Comparison of ENCODE assay signal across 12 cellular contexts in genomic region chr1:61436016-61436415, GRCh38.
DNase-seq lines count a peak whose midpoint lies in the region; ATAC-seq and TF ChIP-seq lines count a peak whose summit lies in the region.
"Had no signal": no experiment of that assay in that cellular context is flagged by ENCODE, and none has a peak within 500 bp of the region (broad histone marks: within the 10 kb centered on the region; RNA-seq: fewer than 3 reads in every experiment).

No MANE protein-coding gene starts in this region.

- H3K36me3 ChIP-seq in HUES48 (ENCODE audit: control insufficient read depth, insufficient read depth, low read length) (no peaks in the 10 kb centered on the region), right lobe of liver (peaks cover 0 to 5% (median 0%) of the 10 kb centered on the region in 4 donors)
- no peaks in the 10 kb centered on the region for H3K36me3 ChIP-seq in naive thymus-derived CD4-positive, alpha-beta T cell (ENCODE audit: control insufficient read depth in 2 of 3, insufficient read depth in 3 of 3, low read length in 3 of 3)

- peaks cover 11% of the 10 kb centered on the region for H3K4me1 ChIP-seq in HUES48 (ENCODE audit: control insufficient read depth, insufficient read depth, low read length)
- H3K4me1 ChIP-seq in right lobe of liver: no peaks in the 10 kb centered on the region
- H3K4me1 ChIP-seq in naive thymus-derived CD4-positive, alpha-beta T cell (ENCODE audit: control insufficient read depth in 2 of 2, insufficient read depth in 2 of 2, low read length in 2 of 2): no peaks in the 10 kb centered on the region

- H3K4me3 Mint-ChIP-seq in naive thymus-derived CD4-positive, alpha-beta T cell: no peak overlapping the region
- H3K4me3 Mint-ChIP-seq: immature natural killer cell; nephron progenitor cell; T-helper 2 cell treated with Interferon-gamma antibody and Interleukin-4, amounts not matched to agents 5 μg/mL and 100 μg/mL, for 36 hours had no signal

- H3K27ac ChIP-seq in HUES48 (ENCODE audit: low read depth, low read length) (peak overlapping the region; percentile 80), right lobe of liver (no peak overlapping the region)
- no peak overlapping the region for H3K27ac ChIP-seq in naive thymus-derived CD4-positive, alpha-beta T cell (ENCODE audit: low read depth, low read length)

- peaks cover 0 to 9% (median 0%) of the 10 kb centered on the region in 5 donors for H3K27me3 Mint-ChIP-seq in naive thymus-derived CD4-positive, alpha-beta T cell

- WGBS in right lobe of liver (ENCODE audit: insufficient coverage, low coverage, low lambda C conversion rate, missing lambda C conversion rate): 48% methylated on average over 3 of the region's 3 CpGs

- TF ChIP-seq CTCF in cardiac fibroblast (IDR thresholded peaks at IDR 0.05; ENCODE audit: low read depth, low read length): peak; percentile 4
- TF ChIP-seq CTCF in right lobe of liver (IDR thresholded peaks at IDR 0.05): no peak

- intact Hi-C loops in right lobe of liver (cut with DNase I): no loop called here
- intact Hi-C loops in naive thymus-derived CD4-positive, alpha-beta T cell (cut with micrococcal nuclease): no loop called here

- H3K4me1 Mint-ChIP-seq in naive thymus-derived CD4-positive, alpha-beta T cell: no peaks in the 10 kb centered on the region
- H3K4me1 Mint-ChIP-seq: immature natural killer cell, nephron progenitor cell had no signal

- no peaks in the 10 kb centered on the region for H3K36me3 Mint-ChIP-seq in naive thymus-derived CD4-positive, alpha-beta T cell
- H3K36me3 Mint-ChIP-seq: immature natural killer cell had no signal

- H3K9me3 Mint-ChIP-seq in naive thymus-derived CD4-positive, alpha-beta T cell: no peaks in the 10 kb centered on the region
- H3K9me3 Mint-ChIP-seq: immature natural killer cell; nephron progenitor cell; T-helper 2 cell treated with Interferon-gamma antibody and Interleukin-4, amounts not matched to agents 5 μg/mL and 100 μg/mL, for 36 hours had no signal

- no peaks in the 10 kb centered on the region for H3K27me3 ChIP-seq in HUES48 (ENCODE audit: control insufficient read depth, insufficient read depth, low read length)
- no peaks in the 10 kb centered on the region for H3K27me3 ChIP-seq in right lobe of liver
- no peaks in the 10 kb centered on the region for H3K27me3 ChIP-seq in naive thymus-derived CD4-positive, alpha-beta T cell (ENCODE audit: control insufficient read depth in 2 of 2, insufficient read depth in 2 of 2, low read length in 2 of 2)

- peak in 3 of 4 donors; percentile 21 to 43 (median 31) for ATAC-seq in right lobe of liver
- no peak for ATAC-seq in HG02973 (IDR thresholded peaks at IDR 0.05; ENCODE audit: unreplicated experiment)
- ATAC-seq in naive thymus-derived CD4-positive, alpha-beta T cell: no peak

- no peaks in the 10 kb centered on the region for H3K9me3 ChIP-seq in HUES48 (ENCODE audit: control insufficient read depth, insufficient read depth, low read length)
- H3K9me3 ChIP-seq in right lobe of liver: no peaks in the 10 kb centered on the region
- H3K9me3 ChIP-seq in naive thymus-derived CD4-positive, alpha-beta T cell (ENCODE audit: control insufficient read depth in 2 of 3, low read length in 3 of 3): no peaks in the 10 kb centered on the region

- POLR2A ChIA-PET in naive thymus-derived CD4-positive, alpha-beta T cell (lab: Charles Lee): no interaction called here

- CTCF ChIA-PET in naive thymus-derived CD4-positive, alpha-beta T cell (lab: Charles Lee): no interaction called here

- H3K4me3 ChIP-seq in HUES48 (ENCODE audit: low read depth, low read length): no peak overlapping the region
- H3K4me3 ChIP-seq in cardiac fibroblast (replicated peaks in 1 of 2; ENCODE audit: low read depth in 2 of 2, low read length in 2 of 2): no peak overlapping the region
- no peak overlapping the region for H3K4me3 ChIP-seq in right lobe of liver
- no peak overlapping the region for H3K4me3 ChIP-seq in naive thymus-derived CD4-positive, alpha-beta T cell (ENCODE audit: low read length)

- DNase-seq in Daoy (ENCODE audit: low read depth) (peak; percentile 13), cardiac fibroblast (ENCODE audit: low read depth in 2 of 2) (peak in 1 of 2 donors; percentile 54), right lobe of liver (no peak), NCI-H2171 treated with DMSO at 0.1 percent for 48 hours (lab: John Stamatoyannopoulos, UW) (no peak), OCI-M2 (lab: John Stamatoyannopoulos, UW; ENCODE audit: unreplicated experiment) (no peak)
- no peak for DNase-seq in naive thymus-derived CD4-positive, alpha-beta T cell
- DNase-seq: immature natural killer cell, NCI-H1930, nephron progenitor cell had no signal

- no peak overlapping the region for H3K27ac Mint-ChIP-seq in naive thymus-derived CD4-positive, alpha-beta T cell
- H3K27ac Mint-ChIP-seq: immature natural killer cell; nephron progenitor cell; T-helper 2 cell treated with Interferon-gamma antibody and Interleukin-4, amounts not matched to agents 5 μg/mL and 100 μg/mL, for 36 hours had no signal

- H3K9ac ChIP-seq in HUES48 (ENCODE audit: low read depth, low read length): no peak overlapping the region

- TF ChIP-seq POLR2A in right lobe of liver (IDR thresholded peaks at IDR 0.05): no peak

Comparison
In these comparisons a context has a peak if more than half of its experiments do, and no peak if none do; other contexts are left out.
1. ATAC-seq: peak in right lobe of liver (3 of 4); none in HG02973 (single experiment) and naive thymus-derived CD4-positive, alpha-beta T cell (single experiment).